In genomic region chr3:196280689-196281463, GRCh38 we compare ENCODE assay signal across 12 cellular contexts. TPM values are rescaled to one million over a fixed set of nuclear protein-coding genes. Genes with fewer than 3 reads are reported as not detected.
DNase-seq lines count a peak whose midpoint lies in the region; ATAC-seq and TF ChIP-seq lines count a peak whose summit lies in the region.
"Had no signal": no experiment of that assay in that cellular context is flagged by ENCODE, and none has a peak within 500 bp of the region (broad histone marks: within the 10 kb centered on the region; RNA-seq: fewer than 3 reads in every experiment).

No MANE protein-coding gene starts in this region.

- peak; percentile 63 for DNase-seq in activated CD4-positive, alpha-beta T cell treated with anti-CD3 and anti-CD28 coated beads for 36 hours
- no peak for DNase-seq in activated CD4-positive, alpha-beta T cell treated with anti-CD3 and anti-CD28 coated beads, Interleukin-2, amount 50 U/mL, for 48 hours
- peak; percentile 75 for DNase-seq in activated CD8-positive, alpha-beta T cell treated with anti-CD3 and anti-CD28 coated beads for 36 hours
- DNase-seq in psoas muscle, result no peak
- DNase-seq in OCI-LY7 (ENCODE audit: low spot score), result no peak
- no peak for DNase-seq in activated effector memory CD4-positive, alpha-beta T cell treated with anti-CD3 and anti-CD28 coated beads, Interleukin-2, amount 50 U/mL, for 16 hours
- DNase-seq in KBM-7, result no peak
- DNase-seq: RPMI8226 had no signal

- H3K9me2 ChIP-seq in OCI-LY7 (ENCODE audit: insufficient read depth, low read length), result no peaks in the 10 kb centered on the region

- peak overlapping the region; percentile 13 for H3K27ac Mint-ChIP-seq in activated CD4-positive, alpha-beta T cell treated with anti-CD3 and anti-CD28 coated beads for 36 hours
- H3K27ac Mint-ChIP-seq in activated CD8-positive, alpha-beta T cell treated with anti-CD3 and anti-CD28 coated beads for 36 hours, result peak overlapping the region; percentile 1

- no peak for TF ChIP-seq CTCF in activated CD8-positive, alpha-beta T cell treated with anti-CD3 and anti-CD28 coated beads for 36 hours (IDR thresholded peaks at IDR 0.05)
- TF ChIP-seq CTCF in psoas muscle (IDR thresholded peaks at IDR 0.05), result no peak
- no peak for TF ChIP-seq CTCF in OCI-LY7 (conservative IDR thresholded peaks at IDR 0.05; ENCODE audit: low read length)

- H3K9me3 ChIP-seq in psoas muscle (no peaks in the 10 kb centered on the region), OCI-LY7 (ENCODE audit: low read length) (no peaks in the 10 kb centered on the region)
- H3K9me3 ChIP-seq: thoracic aorta had no signal

- peaks cover 62% of the 10 kb centered on the region for H3K4me1 Mint-ChIP-seq in activated CD4-positive, alpha-beta T cell treated with anti-CD3 and anti-CD28 coated beads for 36 hours
- H3K4me1 Mint-ChIP-seq in activated CD8-positive, alpha-beta T cell treated with anti-CD3 and anti-CD28 coated beads for 36 hours (ENCODE audit: low read depth), result peaks cover 57% of the 10 kb centered on the region

- H3K36me3 Mint-ChIP-seq in activated CD4-positive, alpha-beta T cell treated with anti-CD3 and anti-CD28 coated beads for 36 hours (ENCODE audit: low read depth), result peaks cover 12% of the 10 kb centered on the region
- peaks cover 17% of the 10 kb centered on the region for H3K36me3 Mint-ChIP-seq in activated CD8-positive, alpha-beta T cell treated with anti-CD3 and anti-CD28 coated beads for 36 hours (ENCODE audit: low read depth)

- H3K9me3 Mint-ChIP-seq in activated CD4-positive, alpha-beta T cell treated with anti-CD3 and anti-CD28 coated beads for 36 hours (ENCODE audit: low read depth), result no peaks in the 10 kb centered on the region
- peaks cover 3% of the 10 kb centered on the region for H3K9me3 Mint-ChIP-seq in activated CD8-positive, alpha-beta T cell treated with anti-CD3 and anti-CD28 coated beads for 36 hours
- H3K9me3 Mint-ChIP-seq: central memory CD8-positive, alpha-beta T cell had no signal

- H4K20me1 ChIP-seq in OCI-LY7 (ENCODE audit: insufficient read depth, low read length), result no peaks in the 10 kb centered on the region; the same call in 1 of the 2 replicates

- 50 to 65% (median 54%) methylated on average over 7 of the region's 7 CpGs for WGBS in psoas muscle, 3 donors

- intact Hi-C loops in activated CD4-positive, alpha-beta T cell treated with anti-CD3 and anti-CD28 coated beads for 36 hours (cut with DNase I, micrococcal nuclease), result no loop called here
- intact Hi-C loops in activated CD8-positive, alpha-beta T cell treated with anti-CD3 and anti-CD28 coated beads for 36 hours (cut with micrococcal nuclease), result no loop called here
- intact Hi-C loops in psoas muscle (cut with DNase I), result no loop called here
- intact Hi-C loops in OCI-LY7 (cut with micrococcal nuclease; ENCODE audit: unreplicated experiment), result no loop called here

- no peaks in the 10 kb centered on the region; the same call in 1 of the 2 replicates for H3K79me2 ChIP-seq in OCI-LY7 (ENCODE audit: insufficient read depth, low read depth, low read length)

- CTCF ChIA-PET in activated CD4-positive, alpha-beta T cell treated with anti-CD3 and anti-CD28 coated beads for 36 hours (lab: Charles Lee), result interaction anchor here (0.8 to 1.1 kb wide), 3 partner anchors 11 to 248 kb away, joined by 3 read pairs; no protein-coding TSS in a partner anchor
- CTCF ChIA-PET in activated CD8-positive, alpha-beta T cell treated with anti-CD3 and anti-CD28 coated beads for 36 hours (lab: Charles Lee), result interaction anchor here (0.9 to 2.0 kb wide), 5 partner anchors 13 to 241 kb away, joined by 3 to 7 read pairs (median 3); no protein-coding TSS in a partner anchor
- CTCF ChIA-PET in OCI-LY7 (lab: Charles Lee; ENCODE audit: unreplicated experiment), result no interaction called here

- H3K27me3 ChIP-seq in psoas muscle (ENCODE audit: insufficient read depth in 3 of 3, low read length in 2 of 3), result no peaks in the 10 kb centered on the region

- H3K4me1 ChIP-seq in psoas muscle (peaks cover 76% of the 10 kb centered on the region), OCI-LY7 (ENCODE audit: insufficient read depth, low read length, poor library complexity, severe bottlenecking) (peaks cover 4% of the 10 kb centered on the region)

- peak; percentile 33 for ATAC-seq in activated CD4-positive, alpha-beta T cell treated with anti-CD3 and anti-CD28 coated beads for 36 hours
- ATAC-seq in HG02623 (IDR thresholded peaks at IDR 0.05; ENCODE audit: unreplicated experiment), result peak; percentile 68
- peak; percentile 55 for ATAC-seq in activated CD8-positive, alpha-beta T cell treated with anti-CD3 and anti-CD28 coated beads for 36 hours
- peak; percentile 40 to 72 (median 59) for ATAC-seq in psoas muscle

- in situ Hi-C loops in KBM-7 (cut with MboI; ENCODE audit: low pct_unique_long_range_greater_than_20kb, low sequenced_read_pairs), result no loop called here

- no TSS peak for BruUV-seq in OCI-LY7 (replicated peaks; lab: Mats Ljungman, UMichigan)

- no peak overlapping the region for H2AFZ ChIP-seq in OCI-LY7 (ENCODE audit: low read length)

- H3K4me3 ChIP-seq in psoas muscle (peak overlapping the region; percentile 41), OCI-LY7 (ENCODE audit: low read depth, low read length, poor library complexity, severe bottlenecking) (no peak overlapping the region)
- H3K4me3 ChIP-seq: thoracic aorta had no signal

- no peaks in the 10 kb centered on the region for H3K27me3 Mint-ChIP-seq in activated CD4-positive, alpha-beta T cell treated with anti-CD3 and anti-CD28 coated beads for 36 hours
- no peaks in the 10 kb centered on the region for H3K27me3 Mint-ChIP-seq in activated CD8-positive, alpha-beta T cell treated with anti-CD3 and anti-CD28 coated beads for 36 hours
- H3K27me3 Mint-ChIP-seq: central memory CD8-positive, alpha-beta T cell had no signal

- no peak overlapping the region for H3K4me3 Mint-ChIP-seq in activated CD4-positive, alpha-beta T cell treated with anti-CD3 and anti-CD28 coated beads for 36 hours
- no peak overlapping the region for H3K4me3 Mint-ChIP-seq in activated CD8-positive, alpha-beta T cell treated with anti-CD3 and anti-CD28 coated beads for 36 hours
- H3K4me3 Mint-ChIP-seq: central memory CD8-positive, alpha-beta T cell had no signal

- H3K27ac ChIP-seq in psoas muscle (peak overlapping the region; percentile 98), OCI-LY7 (ENCODE audit: low read depth, low read length, poor library complexity, severe bottlenecking) (no peak overlapping the region)
- H3K27ac ChIP-seq: thoracic aorta had no signal

- POLR2A ChIA-PET in activated CD4-positive, alpha-beta T cell treated with anti-CD3 and anti-CD28 coated beads for 36 hours (lab: Charles Lee), result interaction anchor here (0.5 to 0.6 kb wide), 2 partner anchors 10 to 34 kb away, joined by 3 to 9 read pairs; no protein-coding TSS in a partner anchor
- POLR2A ChIA-PET in activated CD8-positive, alpha-beta T cell treated with anti-CD3 and anti-CD28 coated beads for 36 hours (lab: Charles Lee), result interaction anchor here (0.8 to 1.8 kb wide), 4 partner anchors 10 to 37 kb away, joined by 3 to 4 read pairs (median 4); no protein-coding TSS in a partner anchor
- POLR2A ChIA-PET in OCI-LY7 (lab: Charles Lee), result interaction anchor here (0.6 to 1.1 kb wide), 5 partner anchors 156 to 864 kb away, joined by 3 to 6 read pairs (median 3); no protein-coding TSS in a partner anchor

- H3K36me3 ChIP-seq in psoas muscle (ENCODE audit: insufficient read depth in 1 of 2, low read depth in 1 of 2), result no peaks in the 10 kb centered on the region
- H3K36me3 ChIP-seq in OCI-LY7 (ENCODE audit: insufficient read depth, low read length), result no peaks in the 10 kb centered on the region
- H3K36me3 ChIP-seq: thoracic aorta had no signal

- H3K4me2 ChIP-seq in OCI-LY7 (ENCODE audit: low read length), result no peak overlapping the region

RNA-seq across cellular contexts. Expression of gene PCYT1A, which starts 6.7 kb away (rescaled TPM):
- 10 to 100 TPM; 41.8 to 47.1 TPM for total RNA-seq in activated CD4-positive, alpha-beta T cell treated with anti-CD3 and anti-CD28 coated beads for 36 hours
- 10 to 100 TPM; 31.0 to 33.7 TPM for total RNA-seq in activated CD8-positive, alpha-beta T cell treated with anti-CD3 and anti-CD28 coated beads for 36 hours
- total RNA-seq in psoas muscle, result 10 to 100 TPM; 58.8 to 98.4 (median 70.0) TPM
- polyA plus RNA-seq in psoas muscle, result 10 to 100 TPM; 28.4 to 88.2 (median 35.6) TPM
- 21.3 and 21.6 TPM in 2 replicates for total RNA-seq in OCI-LY7 (2014; rRNA removed; shearing (Covaris generic))
- 20.6 and 27.1 TPM in 2 replicates for total RNA-seq in OCI-LY7 (2022)

RNA-seq across cellular contexts. Expression of gene DYNLT2B, which starts 37.2 kb away (rescaled TPM):
- 10 to 100 TPM in 1 of 2 experiments, 1 to 10 TPM in 1; 7.3 to 16.3 TPM for total RNA-seq in activated CD4-positive, alpha-beta T cell treated with anti-CD3 and anti-CD28 coated beads for 36 hours
- 1 to 10 TPM; 8.8 to 9.5 TPM for total RNA-seq in activated CD8-positive, alpha-beta T cell treated with anti-CD3 and anti-CD28 coated beads for 36 hours
- total RNA-seq in psoas muscle (1 to 10 TPM in 2 of 4 donors, under 1 TPM in 1, not detected in 1; 0.44 to 3.2 (median 2.3) TPM), OCI-LY7 (2022) (21.5 and 25.5 TPM in 2 replicates)
- 1 to 10 TPM; 1.9 to 6.1 (median 3.1) TPM for polyA plus RNA-seq in psoas muscle
- 17.9 and 18.1 TPM in 2 replicates for total RNA-seq in OCI-LY7 (2014; rRNA removed; shearing (Covaris generic))

RNA-seq across cellular contexts. Expression of gene TM4SF19, which starts 57.3 kb away (rescaled TPM):
- not detected for total RNA-seq in activated CD4-positive, alpha-beta T cell treated with anti-CD3 and anti-CD28 coated beads for 36 hours
- total RNA-seq in activated CD8-positive, alpha-beta T cell treated with anti-CD3 and anti-CD28 coated beads for 36 hours, result not detected
- 1 to 10 TPM in 1 of 4 donors, under 1 TPM in 1, not detected in 2; 0.93 to 1.9 TPM for total RNA-seq in psoas muscle
- 1 to 10 TPM in 1 of 3 donors, under 1 TPM in 1, not detected in 1; 1.00 to 2.3 TPM for polyA plus RNA-seq in psoas muscle
- not detected in 2 replicates for total RNA-seq in OCI-LY7 (2014; rRNA removed; shearing (Covaris generic))
- not detected in 2 replicates for total RNA-seq in OCI-LY7 (2022)
- total RNA-seq: G401, thoracic aorta had no signal

Comparison
In these comparisons a context has a peak if more than half of its experiments do, and no peak if none do; other contexts are left out.
1. DNase-seq: peak in activated CD4-positive, alpha-beta T cell treated with anti-CD3 and anti-CD28 coated beads for 36 hours (single experiment) and activated CD8-positive, alpha-beta T cell treated with anti-CD3 and anti-CD28 coated beads for 36 hours (single experiment); none in activated CD4-positive, alpha-beta T cell treated with anti-CD3 and anti-CD28 coated beads, Interleukin-2, amount 50 U/mL, for 48 hours (0 of 2), psoas muscle (0 of 2), OCI-LY7 (single experiment), activated effector memory CD4-positive, alpha-beta T cell treated with anti-CD3 and anti-CD28 coated beads, Interleukin-2, amount 50 U/mL, for 16 hours (single experiment) and KBM-7 (single experiment).
2. Peak in every context shown above with its lines, with median percentiles within 50 percentile points of each other: ATAC-seq.